10 cellular contexts compared by ENCODE assay signal in the genomic region with DNA sequence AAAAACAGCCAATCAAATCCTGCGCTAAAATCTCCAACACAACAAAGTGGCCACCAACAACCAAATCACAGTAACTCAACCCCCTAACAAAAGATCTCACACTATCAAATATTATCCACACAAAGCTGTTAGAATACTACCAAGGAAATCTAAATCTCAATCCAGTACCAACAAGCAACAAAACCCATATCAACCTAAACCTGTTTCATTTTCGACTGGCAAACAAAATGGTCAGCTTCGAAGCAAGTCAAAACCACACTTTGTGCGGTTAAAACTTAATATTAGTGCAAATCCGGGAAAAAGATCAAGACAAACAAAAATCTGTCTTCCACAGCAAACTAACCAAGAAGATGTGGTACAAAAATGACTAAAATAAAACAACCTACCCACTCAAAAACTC. TPM values are rescaled to one million over a fixed set of nuclear protein-coding genes. Genes with fewer than 3 reads are reported as not detected.
"Had no signal": no experiment of that assay in that cellular context is flagged by ENCODE, and none has a peak within 500 bp of the region (broad histone marks: within the 10 kb centered on the region; RNA-seq: fewer than 3 reads in every experiment).

No MANE protein-coding gene starts in this region.

- DNase-seq: GM23248, GOT3, H7, HFFc6, IMR-90 had no signal

- H3K4me1 ChIP-seq: HAP-1 had no signal

- ATAC-seq: HCT116, K562 had no signal

- H3K9me3 ChIP-seq: HAP-1 had no signal

- H3K27ac ChIP-seq: GM23248 had no signal

- H2AFZ ChIP-seq: GM23248 had no signal

- H3K9ac ChIP-seq: GM23248 had no signal

- H3K36me3 ChIP-seq: HAP-1 had no signal

- H3K4me3 ChIP-seq: GM23248, HAP-1, K562 had no signal

RNA-seq across cellular contexts. Expression of gene MUC7, which starts 28.7 kb away (rescaled TPM):
- total RNA-seq: GM23248, H4, H7, HFFc6, HT-29, IMR-90, K562 had no signal

RNA-seq across cellular contexts. Expression of gene OPRPN, which starts 45.6 kb away (rescaled TPM):
- total RNA-seq: GM23248, H4, H7, HFFc6, HT-29, IMR-90, K562 had no signal
